Comparison of ENCODE assay signal across 12 cellular contexts in the genomic region with DNA sequence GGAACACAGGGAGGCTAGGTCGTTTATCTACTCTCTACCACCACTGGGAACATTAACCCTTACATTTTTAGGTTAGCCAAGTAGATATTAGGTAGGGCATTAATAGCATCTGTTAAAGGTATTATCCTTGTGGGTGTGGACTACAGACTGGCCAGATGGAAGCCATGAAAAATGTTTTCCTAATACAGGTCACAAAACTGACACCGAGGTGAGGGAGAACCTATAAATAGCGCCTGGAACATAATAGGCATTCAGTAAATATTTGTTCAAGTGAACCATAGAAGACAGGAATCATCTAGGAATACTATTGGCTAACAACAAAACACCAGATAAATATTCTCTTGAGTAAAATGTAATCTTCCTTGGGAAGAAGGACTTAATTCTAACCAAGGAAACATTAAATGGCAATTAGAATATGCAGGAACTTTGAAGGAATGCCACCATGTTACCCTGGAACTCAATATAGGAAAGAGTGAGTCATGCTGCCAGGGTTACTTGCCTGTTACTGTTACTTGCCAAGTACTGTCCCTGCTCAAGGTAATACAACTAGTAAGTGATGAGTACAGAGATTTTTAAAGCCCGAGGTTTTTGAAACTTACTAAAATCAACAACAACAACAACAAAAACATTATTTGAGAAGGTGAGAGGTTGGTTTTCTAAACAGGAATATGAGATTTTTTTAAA.
DNase-seq lines count a peak whose midpoint lies in the region; ATAC-seq lines count a peak whose summit lies in the region.
"Had no signal": no experiment of that assay in that cellular context is flagged by ENCODE, and none has a peak within 500 bp of the region (broad histone marks: within the 10 kb centered on the region; RNA-seq: fewer than 3 reads in every experiment).

No MANE protein-coding gene starts in this region.

- no peaks in the 10 kb centered on the region for H3K36me3 ChIP-seq in skeletal muscle tissue (ENCODE audit: control insufficient read depth in 3 of 3, insufficient read depth in 3 of 3, low read length in 3 of 3)

- H3K27ac ChIP-seq in skeletal muscle tissue (ENCODE audit: low read depth, low read length): peak overlapping the region; percentile 8
- H3K27ac ChIP-seq: 22Rv1 had no signal

- no peaks in the 10 kb centered on the region for H3K9me3 ChIP-seq in skeletal muscle tissue (ENCODE audit: control insufficient read depth in 3 of 3, low read length in 3 of 3)
- H3K9me3 ChIP-seq: Caco-2 had no signal

- ATAC-seq in left lobe of liver (no peak), HG02571 (IDR thresholded peaks at IDR 0.05; ENCODE audit: unreplicated experiment) (no peak)

- no peaks in the 10 kb centered on the region for H3K4me1 ChIP-seq in skeletal muscle tissue (ENCODE audit: control insufficient read depth in 3 of 3, insufficient read depth in 3 of 3, low read length in 3 of 3)
- H3K4me1 ChIP-seq: Caco-2 had no signal

- peak; percentile 33 for DNase-seq in NCI-H748 (lab: John Stamatoyannopoulos, UW; ENCODE audit: unreplicated experiment)
- DNase-seq in NCI-H748 treated with DMSO at 0.1 percent for 48 hours (lab: John Stamatoyannopoulos, UW): no peak
- peak; percentile 67 for DNase-seq in astrocyte of the hippocampus (ENCODE audit: low read depth, low spot score)
- DNase-seq in iPS-NIHi11 (ENCODE audit: low spot score): peak; percentile 7
- DNase-seq in left lobe of liver (ENCODE audit: low spot score): no peak
- no peak for DNase-seq in HuH-7 (ENCODE audit: low spot score)
- DNase-seq: Caco-2; CD8-positive, alpha-beta memory T cell; H7 had no signal

- no peak overlapping the region for H3K9ac ChIP-seq in skeletal muscle tissue (ENCODE audit: low read depth in 1 of 3, low read length in 3 of 3)

- H3K4me3 ChIP-seq in skeletal muscle tissue (ENCODE audit: low read length in 3 of 3): no peak overlapping the region

- H3K27me3 ChIP-seq in skeletal muscle tissue (ENCODE audit: control insufficient read depth in 3 of 3, insufficient read depth in 3 of 3, low read length in 3 of 3): no peaks in the 10 kb centered on the region

Comparison
In these comparisons a context has a peak if more than half of its experiments do, and no peak if none do; other contexts are left out.
1. DNase-seq: peak in NCI-H748 (single experiment), astrocyte of the hippocampus (single experiment) and iPS-NIHi11 (single experiment); none in NCI-H748 treated with DMSO at 0.1 percent for 48 hours (single experiment), left lobe of liver (single experiment) and HuH-7 (single experiment).